In genomic region chr22:23754980-23755636, GRCh38 we compare ENCODE assay signal across 1 cellular context.
TF ChIP-seq lines count a peak whose summit lies in the region.

No MANE protein-coding gene starts in this region.

TF ChIP-seq in WTC11, 78 proteins besides CTCF, POLR2A, EP300 and RAD21 (continued from another document):
- TF ChIP-seq ZMAT4 (CRISPR knock-in tag; IDR thresholded peaks at IDR 0.05) (no peak), ZNF512 (CRISPR knock-in tag; IDR thresholded peaks at IDR 0.05; ENCODE audit: borderline replicate concordance) (no peak), SOX15 (CRISPR knock-in tag; IDR thresholded peaks at IDR 0.05) (no peak), ZNF396 (CRISPR knock-in tag; IDR thresholded peaks at IDR 0.05; ENCODE audit: borderline replicate concordance) (no peak), SMAD4 (CRISPR knock-in tag; IDR thresholded peaks at IDR 0.05) (no peak), ELF4 (CRISPR knock-in tag; IDR thresholded peaks at IDR 0.05; ENCODE audit: low read depth) (no peak), ETV6 (CRISPR knock-in tag; IDR thresholded peaks at IDR 0.05) (no peak), FOXJ3 (CRISPR knock-in tag; IDR thresholded peaks at IDR 0.05; ENCODE audit: borderline replicate concordance) (no peak), EMX1 (CRISPR knock-in tag; IDR thresholded peaks at IDR 0.05) (no peak), AR (CRISPR knock-in tag; IDR thresholded peaks at IDR 0.05) (no peak), ZNF671 (CRISPR knock-in tag; IDR thresholded peaks at IDR 0.05) (no peak)
